26 cellular contexts compared by ENCODE assay signal in the genomic region with DNA sequence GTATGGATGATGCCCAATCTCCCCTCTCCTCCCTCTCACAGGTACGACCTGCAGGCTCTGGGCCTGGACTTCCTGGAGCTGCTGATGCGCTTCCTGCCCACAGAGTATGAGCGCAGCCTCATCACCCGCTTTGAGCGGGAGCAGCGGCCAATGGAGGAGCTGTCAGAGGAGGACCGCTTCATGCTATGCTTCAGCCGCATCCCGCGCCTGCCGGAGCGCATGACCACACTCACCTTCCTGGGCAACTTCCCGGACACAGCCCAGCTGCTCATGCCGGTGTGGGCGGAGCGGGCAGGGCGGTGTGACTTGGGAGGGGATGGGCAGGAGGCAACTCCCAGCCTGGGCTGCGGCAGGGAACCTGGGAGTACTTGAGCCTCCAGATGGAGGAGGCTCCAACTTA. TPM values are rescaled to one million over a fixed set of nuclear protein-coding genes. Genes with fewer than 3 reads are reported as not detected.
DNase-seq lines count a peak whose midpoint lies in the region; ATAC-seq and TF ChIP-seq lines count a peak whose summit lies in the region.
"Had no signal": no experiment of that assay in that cellular context is flagged by ENCODE, and none has a peak within 500 bp of the region (broad histone marks: within the 10 kb centered on the region; RNA-seq: fewer than 3 reads in every experiment).

No MANE protein-coding gene starts in this region.

- no peak overlapping the region for H3K4me3 Mint-ChIP-seq in activated CD4-positive, alpha-beta T cell treated with anti-CD3 and anti-CD28 coated beads, Interleukin-2, amount 10 ng/mL, durations not matched to agents 7 days and 5 days
- no peak overlapping the region for H3K4me3 Mint-ChIP-seq in activated CD4-positive, alpha-beta T cell treated with anti-CD3 and anti-CD28 coated beads for 36 hours
- no peak overlapping the region for H3K4me3 Mint-ChIP-seq in stimulated activated effector memory CD8-positive, alpha-beta T cell treated with anti-CD3 and anti-CD28 coated beads, Interleukin-12 subunit alpha, Interleukin-12 subunit beta, amount 100 ng/mL, for 72 hours
- no peak overlapping the region for H3K4me3 Mint-ChIP-seq in WTC11

- H3K9me3 Mint-ChIP-seq in activated CD4-positive, alpha-beta T cell treated with anti-CD3 and anti-CD28 coated beads, Interleukin-2, amount 10 ng/mL, durations not matched to agents 7 days and 5 days = no peaks in the 10 kb centered on the region
- no peaks in the 10 kb centered on the region for H3K9me3 Mint-ChIP-seq in activated CD4-positive, alpha-beta T cell treated with anti-CD3 and anti-CD28 coated beads for 36 hours (ENCODE audit: low read depth)
- H3K9me3 Mint-ChIP-seq in stimulated activated effector memory CD8-positive, alpha-beta T cell treated with anti-CD3 and anti-CD28 coated beads, Interleukin-12 subunit alpha, Interleukin-12 subunit beta, amount 100 ng/mL, for 72 hours = no peaks in the 10 kb centered on the region
- no peaks in the 10 kb centered on the region for H3K9me3 Mint-ChIP-seq in WTC11
- H3K9me3 Mint-ChIP-seq: brain; effector memory CD8-positive, alpha-beta T cell; type B pancreatic cell had no signal

- no peaks in the 10 kb centered on the region for H3K27me3 Mint-ChIP-seq in activated CD4-positive, alpha-beta T cell treated with anti-CD3 and anti-CD28 coated beads, Interleukin-2, amount 10 ng/mL, durations not matched to agents 7 days and 5 days
- H3K27me3 Mint-ChIP-seq in activated CD4-positive, alpha-beta T cell treated with anti-CD3 and anti-CD28 coated beads for 36 hours = no peaks in the 10 kb centered on the region
- peaks cover 28% of the 10 kb centered on the region for H3K27me3 Mint-ChIP-seq in WTC11 (ENCODE audit: low read depth)
- H3K27me3 Mint-ChIP-seq: effector memory CD8-positive, alpha-beta T cell had no signal

- H3K27ac Mint-ChIP-seq in activated CD4-positive, alpha-beta T cell treated with anti-CD3 and anti-CD28 coated beads, Interleukin-2, amount 10 ng/mL, durations not matched to agents 7 days and 5 days = peak overlapping the region; percentile 79
- H3K27ac Mint-ChIP-seq in activated CD4-positive, alpha-beta T cell treated with anti-CD3 and anti-CD28 coated beads for 36 hours = no peak overlapping the region
- H3K27ac Mint-ChIP-seq in stimulated activated effector memory CD8-positive, alpha-beta T cell treated with anti-CD3 and anti-CD28 coated beads, Interleukin-12 subunit alpha, Interleukin-12 subunit beta, amount 100 ng/mL, for 72 hours = peak overlapping the region; percentile 94
- no peak overlapping the region for H3K27ac Mint-ChIP-seq in WTC11
- H3K27ac Mint-ChIP-seq: type B pancreatic cell had no signal

- no peak for DNase-seq in activated CD4-positive, alpha-beta T cell treated with anti-CD3 and anti-CD28 coated beads, Interleukin-2, amount 10 ng/mL, durations not matched to agents 7 days and 5 days
- DNase-seq in activated CD4-positive, alpha-beta T cell treated with anti-CD3 and anti-CD28 coated beads for 36 hours = no peak
- peak; percentile 67 for DNase-seq in NCI-H510A (lab: John Stamatoyannopoulos, UW)
- DNase-seq in kidney tubule cell (ENCODE audit: low spot score) = peak; percentile 61
- DNase-seq in stimulated activated effector memory CD8-positive, alpha-beta T cell treated with anti-CD3 and anti-CD28 coated beads, Interleukin-12 subunit alpha, Interleukin-12 subunit beta, amount 100 ng/mL, for 72 hours (ENCODE audit: low spot score in 2 of 2) = no peak
- DNase-seq in WTC11 (ENCODE audit: low spot score) = no peak
- DNase-seq in HK-2 (ENCODE audit: unreplicated experiment) = no peak
- DNase-seq: ACHN; activated CD4-positive, alpha-beta T cell treated with anti-CD3 and anti-CD28 coated beads for 48 hours; activated CD8-positive, alpha-beta memory T cell treated with anti-CD3 and anti-CD28 coated beads, Interleukin-2, amount 50 U/mL, for 4 hours; effector memory CD8-positive, alpha-beta T cell; gastrocnemius medialis; GF-D8; NCI-H1436 treated with DMSO at 0.1 percent for 48 hours; NCI-H226; PC-9; retina; SIG-M5; stimulated activated CD4-positive, alpha-beta T cell treated with anti-CD3 and anti-CD28 coated beads, Interleukin-12 subunit alpha, Interleukin-12 subunit beta, amount 100 ng/mL, for 4 hours had no signal

- ATAC-seq in activated CD4-positive, alpha-beta T cell treated with anti-CD3 and anti-CD28 coated beads for 36 hours = no peak
- ATAC-seq in stimulated activated effector memory CD8-positive, alpha-beta T cell treated with anti-CD3 and anti-CD28 coated beads, Interleukin-12 subunit alpha, Interleukin-12 subunit beta, amount 100 ng/mL, for 72 hours = no peak
- no peak for ATAC-seq in HG02840 (IDR thresholded peaks at IDR 0.05; ENCODE audit: low FRiP score, unreplicated experiment)
- ATAC-seq in WTC11 = no peak
- ATAC-seq: effector memory CD8-positive, alpha-beta T cell; gastrocnemius medialis; HCT116 had no signal

- no peak for TF ChIP-seq CTCF in WTC11 (IDR thresholded peaks at IDR 0.05)

- POLR2A ChIA-PET in activated CD4-positive, alpha-beta T cell treated with anti-CD3 and anti-CD28 coated beads, Interleukin-2, amount 10 ng/mL, durations not matched to agents 7 days and 5 days (lab: Charles Lee) = no interaction called here
- POLR2A ChIA-PET in activated CD4-positive, alpha-beta T cell treated with anti-CD3 and anti-CD28 coated beads for 36 hours (lab: Charles Lee) = no interaction called here
- POLR2A ChIA-PET in WTC11 (lab: Charles Lee) = no interaction called here

- peaks cover 76% of the 10 kb centered on the region for H3K36me3 Mint-ChIP-seq in activated CD4-positive, alpha-beta T cell treated with anti-CD3 and anti-CD28 coated beads, Interleukin-2, amount 10 ng/mL, durations not matched to agents 7 days and 5 days (ENCODE audit: low read depth)
- H3K36me3 Mint-ChIP-seq in activated CD4-positive, alpha-beta T cell treated with anti-CD3 and anti-CD28 coated beads for 36 hours (ENCODE audit: low read depth) = peaks cover 67% of the 10 kb centered on the region
- H3K36me3 Mint-ChIP-seq in stimulated activated effector memory CD8-positive, alpha-beta T cell treated with anti-CD3 and anti-CD28 coated beads, Interleukin-12 subunit alpha, Interleukin-12 subunit beta, amount 100 ng/mL, for 72 hours = peaks cover 100% of the 10 kb centered on the region
- no peaks in the 10 kb centered on the region for H3K36me3 Mint-ChIP-seq in WTC11
- H3K36me3 Mint-ChIP-seq: type B pancreatic cell had no signal

- intact Hi-C loops in activated CD4-positive, alpha-beta T cell treated with anti-CD3 and anti-CD28 coated beads for 36 hours (cut with DNase I, micrococcal nuclease) = no loop called here

- peaks cover 57% of the 10 kb centered on the region for H3K4me1 Mint-ChIP-seq in activated CD4-positive, alpha-beta T cell treated with anti-CD3 and anti-CD28 coated beads, Interleukin-2, amount 10 ng/mL, durations not matched to agents 7 days and 5 days
- peaks cover 35% of the 10 kb centered on the region for H3K4me1 Mint-ChIP-seq in activated CD4-positive, alpha-beta T cell treated with anti-CD3 and anti-CD28 coated beads for 36 hours
- H3K4me1 Mint-ChIP-seq in stimulated activated effector memory CD8-positive, alpha-beta T cell treated with anti-CD3 and anti-CD28 coated beads, Interleukin-12 subunit alpha, Interleukin-12 subunit beta, amount 100 ng/mL, for 72 hours = peaks cover 57% of the 10 kb centered on the region
- H3K4me1 Mint-ChIP-seq in WTC11 = peaks cover 22% of the 10 kb centered on the region

- CTCF ChIA-PET in activated CD4-positive, alpha-beta T cell treated with anti-CD3 and anti-CD28 coated beads, Interleukin-2, amount 10 ng/mL, durations not matched to agents 7 days and 5 days (lab: Charles Lee) = interaction anchor here (0.9 to 3.1 kb wide), 4 partner anchors 13 to 108 kb away, joined by 3 to 11 read pairs (median 4); a partner anchor contains a TSS
- CTCF ChIA-PET in activated CD4-positive, alpha-beta T cell treated with anti-CD3 and anti-CD28 coated beads for 36 hours (lab: Charles Lee) = interaction anchor here (0.6 to 1.4 kb wide), 5 partner anchors 12 to 135 kb away, joined by 3 to 5 read pairs (median 4); a partner anchor contains a TSS
- CTCF ChIA-PET in WTC11 (lab: Charles Lee) = interaction anchor here (1.1 to 9.1 kb wide), 4 partner anchors 11 to 108 kb away, joined by 3 to 179 read pairs (median 12); a partner anchor contains a TSS

TF ChIP-seq in WTC11, 78 proteins besides CTCF, POLR2A, EP300 and RAD21 (continues in another document):
- TF ChIP-seq ZNF232 (CRISPR knock-in tag; IDR thresholded peaks at IDR 0.05) = no peak
- TF ChIP-seq, protein P1, sequence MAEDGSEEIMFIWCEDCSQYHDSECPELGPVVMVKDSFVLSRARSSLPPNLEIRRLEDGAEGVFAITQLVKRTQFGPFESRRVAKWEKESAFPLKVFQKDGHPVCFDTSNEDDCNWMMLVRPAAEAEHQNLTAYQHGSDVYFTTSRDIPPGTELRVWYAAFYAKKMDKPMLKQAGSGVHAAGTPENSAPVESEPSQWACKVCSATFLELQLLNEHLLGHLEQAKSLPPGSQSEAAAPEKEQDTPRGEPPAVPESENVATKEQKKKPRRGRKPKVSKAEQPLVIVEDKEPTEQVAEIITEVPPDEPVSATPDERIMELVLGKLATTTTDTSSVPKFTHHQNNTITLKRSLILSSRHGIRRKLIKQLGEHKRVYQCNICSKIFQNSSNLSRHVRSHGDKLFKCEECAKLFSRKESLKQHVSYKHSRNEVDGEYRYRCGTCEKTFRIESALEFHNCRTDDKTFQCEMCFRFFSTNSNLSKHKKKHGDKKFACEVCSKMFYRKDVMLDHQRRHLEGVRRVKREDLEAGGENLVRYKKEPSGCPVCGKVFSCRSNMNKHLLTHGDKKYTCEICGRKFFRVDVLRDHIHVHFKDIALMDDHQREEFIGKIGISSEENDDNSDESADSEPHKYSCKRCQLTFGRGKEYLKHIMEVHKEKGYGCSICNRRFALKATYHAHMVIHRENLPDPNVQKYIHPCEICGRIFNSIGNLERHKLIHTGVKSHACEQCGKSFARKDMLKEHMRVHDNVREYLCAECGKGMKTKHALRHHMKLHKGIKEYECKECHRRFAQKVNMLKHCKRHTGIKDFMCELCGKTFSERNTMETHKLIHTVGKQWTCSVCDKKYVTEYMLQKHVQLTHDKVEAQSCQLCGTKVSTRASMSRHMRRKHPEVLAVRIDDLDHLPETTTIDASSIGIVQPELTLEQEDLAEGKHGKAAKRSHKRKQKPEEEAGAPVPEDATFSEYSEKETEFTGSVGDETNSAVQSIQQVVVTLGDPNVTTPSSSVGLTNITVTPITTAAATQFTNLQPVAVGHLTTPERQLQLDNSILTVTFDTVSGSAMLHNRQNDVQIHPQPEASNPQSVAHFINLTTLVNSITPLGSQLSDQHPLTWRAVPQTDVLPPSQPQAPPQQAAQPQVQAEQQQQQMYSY (CRISPR knock-in tag; IDR thresholded peaks at IDR 0.05) = no peak

RNA-seq across cellular contexts. Expression of a gene that starts 18.1 kb away (rescaled TPM):
- total RNA-seq in activated CD4-positive, alpha-beta T cell treated with anti-CD3 and anti-CD28 coated beads, Interleukin-2, amount 10 ng/mL, durations not matched to agents 7 days and 5 days = under 1 TPM; 0.27 to 0.67 TPM
- under 1 TPM; 0.21 to 0.25 TPM for total RNA-seq in activated CD4-positive, alpha-beta T cell treated with anti-CD3 and anti-CD28 coated beads for 36 hours
- 0.14 to 0.15 TPM in 2 of 3 replicates, not detected in the other for total RNA-seq in WTC11 (2021)
- total RNA-seq: esophagus muscularis mucosa, gastrocnemius medialis, lung microvascular endothelial cell, osteoblast had no signal

RNA-seq across cellular contexts. Expression of a gene that starts 22.1 kb away (rescaled TPM):
- total RNA-seq in activated CD4-positive, alpha-beta T cell treated with anti-CD3 and anti-CD28 coated beads, Interleukin-2, amount 10 ng/mL, durations not matched to agents 7 days and 5 days = 100 to 1,000 TPM; 391 to 410 TPM
- 100 to 1,000 TPM; 268 to 295 TPM for total RNA-seq in activated CD4-positive, alpha-beta T cell treated with anti-CD3 and anti-CD28 coated beads for 36 hours
- total RNA-seq in WTC11 (2021) = 5.3 to 7.9 TPM (median 7.3 TPM) in 3 replicates

Comparison
In these comparisons a context has a peak if more than half of its experiments do, and no peak if none do; other contexts are left out.
1. H3K27ac Mint-ChIP-seq: peak in activated CD4-positive, alpha-beta T cell treated with anti-CD3 and anti-CD28 coated beads, Interleukin-2, amount 10 ng/mL, durations not matched to agents 7 days and 5 days (single experiment) and stimulated activated effector memory CD8-positive, alpha-beta T cell treated with anti-CD3 and anti-CD28 coated beads, Interleukin-12 subunit alpha, Interleukin-12 subunit beta, amount 100 ng/mL, for 72 hours (single experiment); none in activated CD4-positive, alpha-beta T cell treated with anti-CD3 and anti-CD28 coated beads for 36 hours (single experiment) and WTC11 (single experiment).
2. DNase-seq: peak in NCI-H510A (single experiment) and kidney tubule cell (single experiment); none in activated CD4-positive, alpha-beta T cell treated with anti-CD3 and anti-CD28 coated beads, Interleukin-2, amount 10 ng/mL, durations not matched to agents 7 days and 5 days (single experiment), activated CD4-positive, alpha-beta T cell treated with anti-CD3 and anti-CD28 coated beads for 36 hours (single experiment), stimulated activated effector memory CD8-positive, alpha-beta T cell treated with anti-CD3 and anti-CD28 coated beads, Interleukin-12 subunit alpha, Interleukin-12 subunit beta, amount 100 ng/mL, for 72 hours (0 of 2), WTC11 (single experiment) and HK-2 (single experiment).
3. RNA of a gene that starts 22.1 kb away (total RNA-seq): 391 to 410 TPM in activated CD4-positive, alpha-beta T cell treated with anti-CD3 and anti-CD28 coated beads, Interleukin-2, amount 10 ng/mL, durations not matched to agents 7 days and 5 days and 268 to 295 TPM in activated CD4-positive, alpha-beta T cell treated with anti-CD3 and anti-CD28 coated beads for 36 hours; 5.3 to 7.9 TPM in WTC11; every median in the first group is over 10 times any median in the second.